ENCODE assay signal across 18 cellular contexts in genomic region chr14:74934476-74935339, GRCh38. TPM values are rescaled to one million over a fixed set of nuclear protein-coding genes. Genes with fewer than 3 reads are reported as not detected.
A peak's percentile ranks its signal among the peaks of the same experiment; 100 is the strongest.
DNase-seq lines count a peak whose midpoint lies in the region; ATAC-seq and TF ChIP-seq lines count a peak whose summit lies in the region.
"Had no signal": no experiment of that assay in that cellular context is flagged by ENCODE, and none has a peak within 500 bp of the region (broad histone marks: within the 10 kb centered on the region; RNA-seq: fewer than 3 reads in every experiment).

No MANE protein-coding gene starts in this region.

- H3K27me3 ChIP-seq in testis: no peaks in the 10 kb centered on the region

- no peaks in the 10 kb centered on the region for H3K36me3 ChIP-seq in mucosa of descending colon (ENCODE audit: low read depth)
- no peaks in the 10 kb centered on the region for H3K36me3 ChIP-seq in testis (ENCODE audit: low read depth, missing control alignments)

- peaks cover 36% of the 10 kb centered on the region for H3K4me1 Mint-ChIP-seq in glutamatergic neuron (ENCODE audit: low read depth, unreplicated experiment)
- peaks cover 21% of the 10 kb centered on the region for H3K4me1 Mint-ChIP-seq in activated T-helper 17 cell treated with anti-CD3 and anti-CD28 coated beads, Interleukin-2, amount 50 U/mL, for 72 hours

- WGBS in testis, 2 donors: 54 to 56% methylated on average over 19 to 25 of the region's 25 CpGs

- H3K4me1 ChIP-seq in mucosa of descending colon (ENCODE audit: low read depth): peaks cover 4% of the 10 kb centered on the region
- peaks cover 33% of the 10 kb centered on the region for H3K4me1 ChIP-seq in testis
- H3K4me1 ChIP-seq: parathyroid adenoma had no signal

- H3K27ac Mint-ChIP-seq in glutamatergic neuron (ENCODE audit: unreplicated experiment): peak overlapping the region; percentile 79
- H3K27ac Mint-ChIP-seq in activated T-helper 17 cell treated with anti-CD3 and anti-CD28 coated beads, Interleukin-2, amount 50 U/mL, for 72 hours: no peak overlapping the region
- H3K27ac Mint-ChIP-seq: activated T-cell treated with anti-CD3 and anti-CD28 coated beads, Interleukin-2, amount 50 U/mL, for 24 hours; CD4-positive, alpha-beta memory T cell; stimulated activated effector memory CD8-positive, alpha-beta T cell treated with anti-CD3 and anti-CD28 coated beads, Interleukin-12 subunit alpha, Interleukin-12 subunit beta, amount 100 ng/mL, for 72 hours had no signal

- H3K27me3 Mint-ChIP-seq in glutamatergic neuron (ENCODE audit: unreplicated experiment): peaks cover 5% of the 10 kb centered on the region
- H3K27me3 Mint-ChIP-seq in activated T-helper 17 cell treated with anti-CD3 and anti-CD28 coated beads, Interleukin-2, amount 50 U/mL, for 72 hours: no peaks in the 10 kb centered on the region
- H3K27me3 Mint-ChIP-seq: activated T-cell treated with anti-CD3 and anti-CD28 coated beads, Interleukin-2, amount 50 U/mL, for 24 hours had no signal

- no peak for TF ChIP-seq POLR2A in testis (IDR thresholded peaks at IDR 0.05)

- peak; percentile 61 to 75 for DNase-seq in NCI-H524 (lab: John Stamatoyannopoulos, UW)
- peak; percentile 67 for DNase-seq in glutamatergic neuron
- no peak for DNase-seq in mucosa of descending colon
- DNase-seq in testis: peak; percentile 72
- DNase-seq in cerebellum (ENCODE audit: low spot score): no peak
- DNase-seq: activated CD4-positive, alpha-beta T cell treated with anti-CD3 and anti-CD28 coated beads for 48 hours; activated T-cell treated with anti-CD3 and anti-CD28 coated beads, Interleukin-2, amount 50 U/mL, for 24 hours; CD4-positive, alpha-beta memory T cell; NCI-H1417; NCI-H69; stimulated activated CD4-positive, alpha-beta T cell treated with anti-CD3 and anti-CD28 coated beads, Interleukin-4, amount 100 ng/mL, for 4 hours had no signal

- ATAC-seq in mucosa of descending colon: peak; percentile 32
- no peak for ATAC-seq in activated T-helper 17 cell treated with anti-CD3 and anti-CD28 coated beads, Interleukin-2, amount 50 U/mL, for 72 hours (replicated peaks)
- no peak for ATAC-seq in GM21360 (IDR thresholded peaks at IDR 0.05; ENCODE audit: unreplicated experiment)
- ATAC-seq: stimulated activated effector memory CD8-positive, alpha-beta T cell treated with anti-CD3 and anti-CD28 coated beads, Interleukin-12 subunit alpha, Interleukin-12 subunit beta, amount 100 ng/mL, for 72 hours had no signal

- peaks cover 9% of the 10 kb centered on the region for H3K9me3 Mint-ChIP-seq in glutamatergic neuron (ENCODE audit: unreplicated experiment)
- H3K9me3 Mint-ChIP-seq in activated T-helper 17 cell treated with anti-CD3 and anti-CD28 coated beads, Interleukin-2, amount 50 U/mL, for 72 hours: peaks cover 7% of the 10 kb centered on the region
- H3K9me3 Mint-ChIP-seq: activated T-cell treated with anti-CD3 and anti-CD28 coated beads, Interleukin-2, amount 50 U/mL, for 24 hours; stimulated activated effector memory CD8-positive, alpha-beta T cell treated with anti-CD3 and anti-CD28 coated beads, Interleukin-12 subunit alpha, Interleukin-12 subunit beta, amount 100 ng/mL, for 72 hours had no signal

- no peak overlapping the region for H3K4me3 ChIP-seq in mucosa of descending colon
- H3K4me3 ChIP-seq in testis: no peak overlapping the region

- TF ChIP-seq CTCF in glutamatergic neuron (IDR thresholded peaks at IDR 0.05; ENCODE audit: partially characterized antibody, unreplicated experiment): no peak
- no peak for TF ChIP-seq CTCF in mucosa of descending colon (IDR thresholded peaks at IDR 0.05)
- no peak for TF ChIP-seq CTCF in testis (IDR thresholded peaks at IDR 0.05)

- peak overlapping the region; percentile 42 for H3K4me3 Mint-ChIP-seq in glutamatergic neuron (ENCODE audit: unreplicated experiment)
- no peak overlapping the region for H3K4me3 Mint-ChIP-seq in activated T-helper 17 cell treated with anti-CD3 and anti-CD28 coated beads, Interleukin-2, amount 50 U/mL, for 72 hours
- H3K4me3 Mint-ChIP-seq: activated T-cell treated with anti-CD3 and anti-CD28 coated beads, Interleukin-2, amount 50 U/mL, for 24 hours; CD4-positive, alpha-beta memory T cell; stimulated activated effector memory CD8-positive, alpha-beta T cell treated with anti-CD3 and anti-CD28 coated beads, Interleukin-12 subunit alpha, Interleukin-12 subunit beta, amount 100 ng/mL, for 72 hours had no signal

- H3K36me3 Mint-ChIP-seq in glutamatergic neuron (ENCODE audit: unreplicated experiment): no peaks in the 10 kb centered on the region
- H3K36me3 Mint-ChIP-seq in activated T-helper 17 cell treated with anti-CD3 and anti-CD28 coated beads, Interleukin-2, amount 50 U/mL, for 72 hours (ENCODE audit: low read depth): no peaks in the 10 kb centered on the region
- H3K36me3 Mint-ChIP-seq: CD4-positive, alpha-beta memory T cell; stimulated activated effector memory CD8-positive, alpha-beta T cell treated with anti-CD3 and anti-CD28 coated beads, Interleukin-12 subunit alpha, Interleukin-12 subunit beta, amount 100 ng/mL, for 72 hours had no signal

- H3K9me3 ChIP-seq in mucosa of descending colon (no peaks in the 10 kb centered on the region), testis (no peaks in the 10 kb centered on the region)

- intact Hi-C loops in mucosa of descending colon (cut with DNase I, micrococcal nuclease) (no loop called here), testis (cut with DNase I; ENCODE audit: low total_unique reads) (no loop called here)

- H3K27ac ChIP-seq in testis: peak overlapping the region; percentile 48 to 52
- H3K27ac ChIP-seq: parathyroid adenoma had no signal

RNA-seq across cellular contexts. Expression of gene RPS6KL1, which starts 11.6 kb away (rescaled TPM):
- total RNA-seq in glutamatergic neuron (ENCODE audit: unreplicated experiment): 248 TPM
- 10 to 100 TPM in 2 of 3 donors, 1 to 10 TPM in 1; 7.7 to 12.7 (median 11.5) TPM for total RNA-seq in mucosa of descending colon
- total RNA-seq in testis: 10 to 100 TPM; 22.5 to 22.9 TPM
- 41.8 TPM for polyA plus RNA-seq in testis (ENCODE audit: insufficient read depth, low read depth, low replicate concordance)
- total RNA-seq in activated T-helper 17 cell treated with anti-CD3 and anti-CD28 coated beads, Interleukin-2, amount 50 U/mL, for 72 hours: 1 to 10 TPM in 1 of 2 donors, under 1 TPM in 1; 0.79 to 3.2 TPM
- 42.4 TPM for total RNA-seq in cerebellum

RNA-seq across cellular contexts. Expression of gene PGF, which starts 20.7 kb away (rescaled TPM):
- total RNA-seq in glutamatergic neuron (ENCODE audit: unreplicated experiment): 7.9 TPM
- 1 to 10 TPM in 2 of 3 donors, under 1 TPM in 1; 0.96 to 3.1 (median 2.3) TPM for total RNA-seq in mucosa of descending colon
- total RNA-seq in testis: 10 to 100 TPM in 1 of 2 donors, 1 to 10 TPM in 1; 6.5 to 11.5 TPM
- polyA plus RNA-seq in testis (ENCODE audit: insufficient read depth, low read depth, low replicate concordance): 5.4 TPM
- under 1 TPM; 0.40 to 0.48 TPM for total RNA-seq in activated T-helper 17 cell treated with anti-CD3 and anti-CD28 coated beads, Interleukin-2, amount 50 U/mL, for 72 hours
- 4.4 TPM for total RNA-seq in cerebellum
- total RNA-seq: CD4-positive, alpha-beta memory T cell had no signal

RNA-seq across cellular contexts. Expression of gene DLST, which starts 53.0 kb away (rescaled TPM):
- total RNA-seq in glutamatergic neuron (ENCODE audit: unreplicated experiment): 114 TPM
- total RNA-seq in mucosa of descending colon: 100 to 1,000 TPM; 106 to 125 (median 121) TPM
- total RNA-seq in testis: 10 to 100 TPM; 82.0 to 98.1 TPM
- polyA plus RNA-seq in testis (ENCODE audit: insufficient read depth, low read depth, low replicate concordance): 82.8 TPM
- 100 to 1,000 TPM; 102 to 132 TPM for total RNA-seq in activated T-helper 17 cell treated with anti-CD3 and anti-CD28 coated beads, Interleukin-2, amount 50 U/mL, for 72 hours
- total RNA-seq in cerebellum: 43.9 TPM

RNA-seq across cellular contexts. Expression of gene PROX2, which starts 58.8 kb away (rescaled TPM):
- not detected for total RNA-seq in glutamatergic neuron (ENCODE audit: unreplicated experiment)
- total RNA-seq in mucosa of descending colon: under 1 TPM in 2 of 3 donors, not detected in 1; 0.07 to 0.09 TPM
- total RNA-seq in testis: under 1 TPM; 0.06 to 0.08 TPM
- 0.08 TPM for polyA plus RNA-seq in testis (ENCODE audit: insufficient read depth, low read depth, low replicate concordance)
- total RNA-seq in activated T-helper 17 cell treated with anti-CD3 and anti-CD28 coated beads, Interleukin-2, amount 50 U/mL, for 72 hours: under 1 TPM; 0.71 TPM
- not detected for total RNA-seq in cerebellum
- total RNA-seq: CD4-positive, alpha-beta memory T cell; RPMI7951 had no signal
- polyA plus RNA-seq: adipose tissue, esophagus had no signal

Comparison
In these comparisons a context has a peak if more than half of its experiments do, and no peak if none do; other contexts are left out.
1. DNase-seq: peak in NCI-H524 (2 of 2), glutamatergic neuron (single experiment) and testis (single experiment); none in mucosa of descending colon (0 of 3) and cerebellum (single experiment).